Comparison of ENCODE assay signal across 24 cellular contexts in genomic region chr5:54886866-54887265, GRCh38.
"Had no signal": no experiment of that assay in that cellular context is flagged by ENCODE, and none has a peak within 500 bp of the region (broad histone marks: within the 10 kb centered on the region; RNA-seq: fewer than 3 reads in every experiment).

No MANE protein-coding gene starts in this region.

- H3K27ac Mint-ChIP-seq: mesothelial cell of epicardium; naive B cell; natural killer cell; stimulated activated memory B cell treated with anti-CD40 and anti-IgM and Interleukin-4, amounts not matched to agents 10 μg/mL and 1 μg/mL and 100 μg/mL, for 72 hours; stimulated activated naive CD8-positive, alpha-beta T cell treated with anti-CD3 and anti-CD28 coated beads, Interleukin-15, amount 100 ng/mL, for 72 hours had no signal

- H3K36me3 Mint-ChIP-seq: mesothelial cell of epicardium, natural killer cell had no signal

- H3K4me3 ChIP-seq: heart right ventricle, hepatocyte, left ventricle myocardium inferior, lung, ovary, prostate gland, right lobe of liver, smooth muscle cell, transverse colon, upper lobe of left lung had no signal

- H3K9me3 Mint-ChIP-seq: mesothelial cell of epicardium; naive B cell; natural killer cell; stimulated activated memory B cell treated with anti-CD40 and anti-IgM and Interleukin-4, amounts not matched to agents 10 μg/mL and 1 μg/mL and 100 μg/mL, for 72 hours; stimulated activated naive CD8-positive, alpha-beta T cell treated with anti-CD3 and anti-CD28 coated beads, Interleukin-15, amount 100 ng/mL, for 72 hours had no signal

- ATAC-seq: heart right ventricle; natural killer cell; right lobe of liver; stimulated activated memory B cell treated with anti-CD40 and anti-IgM and Interleukin-4, amounts not matched to agents 10 μg/mL and 1 μg/mL and 100 μg/mL, for 72 hours; stimulated activated naive CD8-positive, alpha-beta T cell treated with anti-CD3 and anti-CD28 coated beads, Interleukin-15, amount 100 ng/mL, for 72 hours had no signal

- H3K4me1 ChIP-seq: prostate gland, transverse colon had no signal

- H3K9me3 ChIP-seq: heart right ventricle, left ventricle myocardium inferior, ovary, prostate gland, right lobe of liver, transverse colon, upper lobe of left lung had no signal

- H3K36me3 ChIP-seq: heart right ventricle, left ventricle myocardium inferior, ovary, prostate gland, right lobe of liver, transverse colon, upper lobe of left lung had no signal

- H3K4me3 Mint-ChIP-seq: mesothelial cell of epicardium; natural killer cell; stimulated activated memory B cell treated with anti-CD40 and anti-IgM and Interleukin-4, amounts not matched to agents 10 μg/mL and 1 μg/mL and 100 μg/mL, for 72 hours; stimulated activated naive CD8-positive, alpha-beta T cell treated with anti-CD3 and anti-CD28 coated beads, Interleukin-15, amount 100 ng/mL, for 72 hours had no signal

- H3K27ac ChIP-seq: heart right ventricle, hepatocyte, left ventricle myocardium inferior, ovary, prostate gland, right lobe of liver, transverse colon, upper lobe of left lung had no signal

- DNase-seq: heart right ventricle; islet precursor cell; left ventricle myocardium inferior; mesendoderm; naive B cell; natural killer cell; ovary; posterior cingulate gyrus; right lobe of liver; stimulated activated CD4-positive, alpha-beta T cell treated with anti-CD3 and anti-CD28 coated beads, Interleukin-1b, Interleukin-23, amount 100 ng/mL, for 48 hours; stimulated activated CD4-positive, alpha-beta T cell treated with anti-CD3 and anti-CD28 coated beads, Interleukin-2, amount 100 ng/mL, for 48 hours; stimulated activated CD4-positive, alpha-beta T cell treated with anti-CD3 and anti-CD28 coated beads, Interleukin-4, amount 100 ng/mL, for 4 hours; stimulated activated CD8-positive, alpha-beta memory T cell treated with anti-CD3 and anti-CD28 coated beads, Interleukin-4, amount 100 ng/mL, for 48 hours; stimulated activated naive CD4-positive, alpha-beta T cell treated with Interleukin-2 at 50 U/mL for 16 hours; stimulated activated naive CD8-positive, alpha-beta T cell treated with anti-CD3 and anti-CD28 coated beads, Interleukin-15, amount 100 ng/mL, for 72 hours; substantia nigra; transverse colon; upper lobe of left lung had no signal

- H3K27me3 ChIP-seq: ovary had no signal
